Comparison of ENCODE assay signal across 13 cellular contexts in the genomic region with DNA sequence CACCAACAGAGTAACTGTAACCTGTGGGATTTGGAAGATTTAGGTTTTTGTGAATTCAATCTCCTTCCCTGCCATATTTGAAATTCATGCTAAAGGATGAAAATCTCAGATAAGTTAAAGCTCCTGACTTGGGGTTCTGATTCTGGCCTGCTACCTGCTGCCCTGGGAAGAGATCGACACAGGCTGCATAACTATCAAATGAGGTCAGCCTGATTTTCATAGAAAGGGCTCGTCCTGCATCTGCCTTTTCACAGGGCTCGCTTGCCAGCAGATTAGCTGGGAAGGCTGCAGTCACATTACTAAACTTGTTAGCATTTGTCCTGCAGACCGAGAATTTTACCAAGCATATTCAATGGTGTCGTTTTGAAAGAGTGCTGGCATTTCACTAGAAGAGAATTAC. TPM values are rescaled to one million over a fixed set of nuclear protein-coding genes. Genes with fewer than 3 reads are reported as not detected.
DNase-seq lines count a peak whose midpoint lies in the region; ATAC-seq and TF ChIP-seq lines count a peak whose summit lies in the region.
"Had no signal": no experiment of that assay in that cellular context is flagged by ENCODE, and none has a peak within 500 bp of the region (broad histone marks: within the 10 kb centered on the region; RNA-seq: fewer than 3 reads in every experiment).

No MANE protein-coding gene starts in this region.

- H3K27me3 Mint-ChIP-seq in endodermal cell (ENCODE audit: insufficient read depth) = no peaks in the 10 kb centered on the region
- no peaks in the 10 kb centered on the region for H3K27me3 Mint-ChIP-seq in natural killer cell treated with Interleukin-12 subunit alpha and Interleukin-12 subunit beta and Interleukin-15 and Interleukin-18, amount 100 ng/mL, for 72 hours
- H3K27me3 Mint-ChIP-seq: activated B cell treated with CpG ODN at 0.5 μM for 24 hours; activated T-helper 17 cell treated with anti-CD3 and anti-CD28 coated beads, Interleukin-2, amount 50 U/mL, for 72 hours had no signal

- WGBS in endodermal cell (ENCODE audit: insufficient coverage in 1 of 2, insufficient read length in 1 of 2), 2 experiments = 14 to 28% methylated on average over 4 to 5 of the region's 5 CpGs

- DNase-seq in M059J (ENCODE audit: low read depth) (peak; percentile 71), endodermal cell (peak; percentile 83), left kidney (ENCODE audit: low read depth, low spot score) (peak; percentile 23), mesenteric fat pad (ENCODE audit: low spot score) (no peak)
- DNase-seq in natural killer cell treated with Interleukin-12 subunit alpha and Interleukin-12 subunit beta and Interleukin-15 and Interleukin-18, amount 100 ng/mL, for 72 hours (ENCODE audit: low spot score) = no peak
- DNase-seq: activated B cell treated with CpG ODN at 0.5 μM for 24 hours, cortex of kidney, hippocampal formation, NCI-H187 treated with DMSO at 0.1 percent for 48 hours had no signal

- H3K27ac Mint-ChIP-seq in endodermal cell = peak overlapping the region; percentile 88
- H3K27ac Mint-ChIP-seq in natural killer cell treated with Interleukin-12 subunit alpha and Interleukin-12 subunit beta and Interleukin-15 and Interleukin-18, amount 100 ng/mL, for 72 hours = no peak overlapping the region
- H3K27ac Mint-ChIP-seq: activated B cell treated with CpG ODN at 0.5 μM for 24 hours; activated T-helper 17 cell treated with anti-CD3 and anti-CD28 coated beads, Interleukin-2, amount 50 U/mL, for 72 hours had no signal

- peak overlapping the region; percentile 13 for H3K4me3 ChIP-seq in endodermal cell (ENCODE audit: low read length)
- H3K4me3 ChIP-seq in subcutaneous abdominal adipose tissue (ENCODE audit: low read depth in 1 of 5, low read length in 5 of 5) = no peak overlapping the region

- H3K27me3 ChIP-seq in endodermal cell (ENCODE audit: control insufficient read depth, insufficient read depth, low read length, poor library complexity, severe bottlenecking) (no peaks in the 10 kb centered on the region), subcutaneous abdominal adipose tissue (ENCODE audit: control insufficient read depth in 5 of 5, insufficient read depth in 4 of 5, low read length in 5 of 5) (no peaks in the 10 kb centered on the region)
- H3K27me3 ChIP-seq: neutrophil had no signal

- TF ChIP-seq CTCF in endodermal cell (conservative IDR thresholded peaks at IDR 0.05) = no peak

- ATAC-seq in natural killer cell treated with Interleukin-12 subunit alpha and Interleukin-12 subunit beta and Interleukin-15 and Interleukin-18, amount 100 ng/mL, for 72 hours = no peak
- ATAC-seq in HG03097 (IDR thresholded peaks at IDR 0.05; ENCODE audit: low FRiP score, unreplicated experiment) = no peak
- ATAC-seq: activated T-helper 17 cell treated with anti-CD3 and anti-CD28 coated beads, Interleukin-2, amount 50 U/mL, for 72 hours had no signal

- no peaks in the 10 kb centered on the region for H3K9me3 Mint-ChIP-seq in endodermal cell
- no peaks in the 10 kb centered on the region for H3K9me3 Mint-ChIP-seq in natural killer cell treated with Interleukin-12 subunit alpha and Interleukin-12 subunit beta and Interleukin-15 and Interleukin-18, amount 100 ng/mL, for 72 hours
- H3K9me3 Mint-ChIP-seq: activated B cell treated with CpG ODN at 0.5 μM for 24 hours; activated T-helper 17 cell treated with anti-CD3 and anti-CD28 coated beads, Interleukin-2, amount 50 U/mL, for 72 hours had no signal

- H3K36me3 Mint-ChIP-seq in endodermal cell (ENCODE audit: low read depth) = no peaks in the 10 kb centered on the region
- H3K36me3 Mint-ChIP-seq in natural killer cell treated with Interleukin-12 subunit alpha and Interleukin-12 subunit beta and Interleukin-15 and Interleukin-18, amount 100 ng/mL, for 72 hours = no peaks in the 10 kb centered on the region

- H3K9me3 ChIP-seq in endodermal cell (ENCODE audit: control insufficient read depth, low read length) (no peaks in the 10 kb centered on the region), subcutaneous abdominal adipose tissue (ENCODE audit: control insufficient read depth in 5 of 5, low read length in 5 of 5) (no peaks in the 10 kb centered on the region)
- H3K9me3 ChIP-seq: neutrophil had no signal

- H3K36me3 ChIP-seq in endodermal cell (ENCODE audit: control insufficient read depth, insufficient read depth, low read length) (no peaks in the 10 kb centered on the region), subcutaneous abdominal adipose tissue (ENCODE audit: control insufficient read depth in 5 of 5, insufficient read depth in 5 of 5, low read length in 5 of 5) (no peaks in the 10 kb centered on the region)
- H3K36me3 ChIP-seq: neutrophil had no signal

- H3K4me3 Mint-ChIP-seq in endodermal cell = no peak overlapping the region
- no peak overlapping the region for H3K4me3 Mint-ChIP-seq in natural killer cell treated with Interleukin-12 subunit alpha and Interleukin-12 subunit beta and Interleukin-15 and Interleukin-18, amount 100 ng/mL, for 72 hours
- H3K4me3 Mint-ChIP-seq: activated B cell treated with CpG ODN at 0.5 μM for 24 hours; activated T-helper 17 cell treated with anti-CD3 and anti-CD28 coated beads, Interleukin-2, amount 50 U/mL, for 72 hours had no signal

- H3K4me1 ChIP-seq in endodermal cell (ENCODE audit: control insufficient read depth, insufficient read depth, low read length) (peaks cover 22% of the 10 kb centered on the region), subcutaneous abdominal adipose tissue (ENCODE audit: control insufficient read depth in 5 of 5, insufficient read depth in 5 of 5, low read length in 5 of 5) (peaks cover 0 to 62% (median 47%) of the 10 kb centered on the region in 5 donors)

- peaks cover 67% of the 10 kb centered on the region for H3K4me1 Mint-ChIP-seq in endodermal cell
- peaks cover 28 to 31% of the 10 kb centered on the region in 2 donors for H3K4me1 Mint-ChIP-seq in natural killer cell treated with Interleukin-12 subunit alpha and Interleukin-12 subunit beta and Interleukin-15 and Interleukin-18, amount 100 ng/mL, for 72 hours (ENCODE audit: low read depth in 2 of 2)

- H3K9ac ChIP-seq in endodermal cell (ENCODE audit: extremely low read depth, low read length, poor library complexity, severe bottlenecking) (peak overlapping the region; percentile 31), subcutaneous abdominal adipose tissue (ENCODE audit: low read length in 5 of 5) (peak overlapping the region in 1 of 5 donors; percentile 1)

- H3K27ac ChIP-seq in endodermal cell (ENCODE audit: low read depth, low read length) = no peak overlapping the region
- H3K27ac ChIP-seq in subcutaneous abdominal adipose tissue (ENCODE audit: low read depth, low read length) = peak overlapping the region; percentile 54
- H3K27ac ChIP-seq: neutrophil had no signal

RNA-seq across cellular contexts. Expression of gene GCLC, which starts 14.6 kb away (rescaled TPM):
- 12.8 and 17.6 TPM in 2 replicates for total RNA-seq in M059J (2014; rRNA removed; shearing (Covaris generic))
- total RNA-seq in endodermal cell (10 to 100 TPM; 44.7 to 57.7 TPM), mesenteric fat pad (59.6 TPM)
- polyA plus RNA-seq in endodermal cell (2013, experiment 1 of 2) = 22.6 TPM
- polyA plus RNA-seq in endodermal cell (2013, experiment 2 of 2) = 20.2 TPM
- 10 to 100 TPM; 16.2 to 30.8 TPM for total RNA-seq in natural killer cell treated with Interleukin-12 subunit alpha and Interleukin-12 subunit beta and Interleukin-15 and Interleukin-18, amount 100 ng/mL, for 72 hours

Comparison
In these comparisons a context has a peak if more than half of its experiments do, and no peak if none do; other contexts are left out.
1. DNase-seq: peak in M059J (single experiment), endodermal cell (single experiment) and left kidney (single experiment); none in natural killer cell treated with Interleukin-12 subunit alpha and Interleukin-12 subunit beta and Interleukin-15 and Interleukin-18, amount 100 ng/mL, for 72 hours (single experiment) and mesenteric fat pad (single experiment).